ENCODE assay signal across 15 cellular contexts in the genomic region with DNA sequence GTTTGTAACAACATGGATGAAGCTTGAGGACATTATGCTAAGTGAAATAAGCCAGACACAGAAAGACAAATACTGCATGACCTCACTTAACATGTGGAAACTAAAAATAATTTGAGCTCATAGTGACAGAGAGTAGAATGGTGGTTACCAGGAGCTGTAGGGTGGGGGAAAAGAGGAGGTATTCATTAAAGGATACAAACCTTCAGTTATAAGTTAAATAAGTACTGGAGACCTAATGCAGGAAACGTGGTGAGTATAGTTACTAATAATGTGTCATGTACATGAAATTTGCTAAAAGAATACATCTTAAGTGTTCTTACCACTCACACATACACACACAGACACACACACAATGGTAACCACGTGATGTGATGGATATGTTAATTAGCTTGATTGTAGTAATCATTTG.
DNase-seq lines count a peak whose midpoint lies in the region; ATAC-seq and TF ChIP-seq lines count a peak whose summit lies in the region.
"Had no signal": no experiment of that assay in that cellular context is flagged by ENCODE, and none has a peak within 500 bp of the region (broad histone marks: within the 10 kb centered on the region; RNA-seq: fewer than 3 reads in every experiment).

No MANE protein-coding gene starts in this region.

- H3K36me3 ChIP-seq in BE2C, result no peaks in the 10 kb centered on the region

- ATAC-seq in Right ventricle myocardium superior (ENCODE audit: poor library complexity) (peak; percentile 94), right cardiac atrium (peak; percentile 52 to 74), HG03520 (IDR thresholded peaks at IDR 0.05; ENCODE audit: unreplicated experiment) (no peak)
- ATAC-seq: activated CD8-positive, alpha-beta memory T cell treated with anti-CD3 and anti-CD28 coated beads, Interleukin-2, amount 10 ng/mL, durations not matched to agents 7 days and 5 days; stimulated activated naive B cell treated with anti-CD40 and anti-IgM and Interleukin-4, amounts not matched to agents 10 μg/mL and 1 μg/mL and 100 μg/mL, for 72 hours had no signal

- H3K9me3 ChIP-seq in right cardiac atrium (ENCODE audit: control insufficient read depth, low read length), result no peaks in the 10 kb centered on the region
- no peaks in the 10 kb centered on the region for H3K9me3 ChIP-seq in BE2C
- H3K9me3 ChIP-seq: Caco-2 had no signal

- H3K27me3 ChIP-seq in right cardiac atrium (ENCODE audit: control insufficient read depth, insufficient read depth) (no peaks in the 10 kb centered on the region), BE2C (no peaks in the 10 kb centered on the region)

- no peak overlapping the region for H3K4me3 ChIP-seq in right cardiac atrium (ENCODE audit: low read length)
- H3K4me3 ChIP-seq in BE2C (ENCODE audit: low read depth, low read length), result no peak overlapping the region

- DNase-seq in Right ventricle myocardium superior, result no peak
- no peak for DNase-seq in cardiac septum (ENCODE audit: low spot score)
- no peak for DNase-seq in chondrocyte (ENCODE audit: low spot score)
- no peak for DNase-seq in right cardiac atrium
- DNase-seq in BE2C, result no peak
- DNase-seq in SW480 (ENCODE audit: low spot score), result no peak
- DNase-seq in NCI-H446 treated with DMSO at 0.1 percent for 48 hours (lab: John Stamatoyannopoulos, UW), result no peak
- DNase-seq: activated CD8-positive, alpha-beta memory T cell treated with anti-CD3 and anti-CD28 coated beads, Interleukin-2, amount 10 ng/mL, durations not matched to agents 7 days and 5 days; Caco-2; KBM-7; NCI-H1417; stimulated activated naive B cell treated with anti-CD40 and anti-IgM and Interleukin-4, amounts not matched to agents 10 μg/mL and 1 μg/mL and 100 μg/mL, for 72 hours had no signal

- peaks cover 18% of the 10 kb centered on the region for H3K9me3 Mint-ChIP-seq in chondrocyte (ENCODE audit: low read depth)

- H3K27ac ChIP-seq in right cardiac atrium (ENCODE audit: low read length), result no peak overlapping the region

- peaks cover 14% of the 10 kb centered on the region for H3K4me1 Mint-ChIP-seq in chondrocyte (ENCODE audit: low read depth)
- H3K4me1 Mint-ChIP-seq: activated CD8-positive, alpha-beta memory T cell treated with anti-CD3 and anti-CD28 coated beads, Interleukin-2, amount 10 ng/mL, durations not matched to agents 7 days and 5 days; activated naive CD4-positive, alpha-beta T cell treated with anti-CD3 and anti-CD28 coated beads, Interleukin-2, amount 50 U/mL, for 24 hours; neural crest cell; stimulated activated naive B cell treated with anti-CD40 and anti-IgM and Interleukin-4, amounts not matched to agents 10 μg/mL and 1 μg/mL and 100 μg/mL, for 72 hours had no signal

- intact Hi-C loops in Right ventricle myocardium superior (cut with DNase I) (loop anchor here (10.0 kb wide), 1 partner anchor 67 kb away; no protein-coding TSS in a partner anchor), cardiac septum (cut with DNase I) (loop anchor here (5.0 kb wide), 2 partner anchors 69 to 206 kb away; no protein-coding TSS in a partner anchor), right cardiac atrium (cut with DNase I) (no loop called here)

- H3K36me3 Mint-ChIP-seq in chondrocyte (ENCODE audit: low read depth), result peaks cover 9% of the 10 kb centered on the region
- H3K36me3 Mint-ChIP-seq: activated CD8-positive, alpha-beta memory T cell treated with anti-CD3 and anti-CD28 coated beads, Interleukin-2, amount 10 ng/mL, durations not matched to agents 7 days and 5 days; stimulated activated naive B cell treated with anti-CD40 and anti-IgM and Interleukin-4, amounts not matched to agents 10 μg/mL and 1 μg/mL and 100 μg/mL, for 72 hours had no signal

- TF ChIP-seq CTCF in chondrocyte (IDR thresholded peaks at IDR 0.05), result no peak
- TF ChIP-seq CTCF in BE2C (IDR thresholded peaks at IDR 0.05; ENCODE audit: low read depth, low read length), result no peak

- no peaks in the 10 kb centered on the region for H3K27me3 Mint-ChIP-seq in chondrocyte (ENCODE audit: low read depth)

- H3K4me1 ChIP-seq in right cardiac atrium (ENCODE audit: control insufficient read depth, insufficient read depth, low read length) (no peaks in the 10 kb centered on the region), BE2C (no peaks in the 10 kb centered on the region)
- H3K4me1 ChIP-seq: Caco-2 had no signal

- H3K4me3 Mint-ChIP-seq in chondrocyte (ENCODE audit: unreplicated experiment), result no peak overlapping the region
- H3K4me3 Mint-ChIP-seq: activated CD8-positive, alpha-beta memory T cell treated with anti-CD3 and anti-CD28 coated beads, Interleukin-2, amount 10 ng/mL, durations not matched to agents 7 days and 5 days; activated naive CD4-positive, alpha-beta T cell treated with anti-CD3 and anti-CD28 coated beads, Interleukin-2, amount 50 U/mL, for 24 hours; neural crest cell; stimulated activated naive B cell treated with anti-CD40 and anti-IgM and Interleukin-4, amounts not matched to agents 10 μg/mL and 1 μg/mL and 100 μg/mL, for 72 hours had no signal

- 40% methylated on average over 2 of the region's 2 CpGs for WGBS in right cardiac atrium

- peak overlapping the region; percentile 83 for H3K27ac Mint-ChIP-seq in chondrocyte (ENCODE audit: unreplicated experiment)
- H3K27ac Mint-ChIP-seq: activated CD8-positive, alpha-beta memory T cell treated with anti-CD3 and anti-CD28 coated beads, Interleukin-2, amount 10 ng/mL, durations not matched to agents 7 days and 5 days; activated naive CD4-positive, alpha-beta T cell treated with anti-CD3 and anti-CD28 coated beads, Interleukin-2, amount 50 U/mL, for 24 hours; stimulated activated naive B cell treated with anti-CD40 and anti-IgM and Interleukin-4, amounts not matched to agents 10 μg/mL and 1 μg/mL and 100 μg/mL, for 72 hours had no signal

Comparison
In these comparisons a context has a peak if more than half of its experiments do, and no peak if none do; other contexts are left out.
1. intact Hi-C loops: an anchor here in Right ventricle myocardium superior (10.0 kb wide) and cardiac septum (5.0 kb wide); none called in right cardiac atrium.